In genomic region chr14:89416002-89416995, GRCh38 we compare ENCODE assay signal across 8 cellular contexts. TPM values are rescaled to one million over a fixed set of nuclear protein-coding genes. Genes with fewer than 3 reads are reported as not detected.
DNase-seq lines count a peak whose midpoint lies in the region; ATAC-seq and TF ChIP-seq lines count a peak whose summit lies in the region.

No MANE protein-coding gene starts in this region.

- POLR2A ChIA-PET in RWPE1 (lab: Yijun Ruan, JAX; ENCODE audit: low non-redundant PET), result interaction anchor here (0.6 kb wide), 1 partner anchor 112 kb away, joined by 9 read pairs; no protein-coding TSS in a partner anchor

- peaks cover 11% of the 10 kb centered on the region; the same call in 1 of the 2 replicates for H4K20me1 ChIP-seq in DND-41 (ENCODE audit: insufficient read depth, low read length)
- peaks cover 36% of the 10 kb centered on the region for H4K20me1 ChIP-seq in GM23338 (replicated peaks; ENCODE audit: insufficient read depth)

- DNase-seq in DND-41 (peak; percentile 99), GM23338 (ENCODE audit: low spot score) (peak; percentile 97), Kasumi-1 (lab: John Stamatoyannopoulos, UW) (peak; percentile 89 to 93), RWPE1 (ENCODE audit: low spot score) (peak; percentile 100), fibroblast of the aortic adventitia (ENCODE audit: low read depth) (peak; percentile 99)
- peak; percentile 98 for DNase-seq in activated effector memory CD4-positive, alpha-beta T cell treated with Interleukin-2 at 50 U/mL for 16 hours
- peak; percentile 100 for DNase-seq in natural killer cell treated with Interleukin-12 subunit alpha and Interleukin-12 subunit beta and Interleukin-15 and Interleukin-18, amount 100 ng/mL, for 72 hours (ENCODE audit: low spot score)
- DNase-seq in stimulated activated naive CD4-positive, alpha-beta T cell treated with Interleukin-2 at 50 U/mL for 16 hours (lab: John Stamatoyannopoulos, UW), result peak; percentile 95

- CTCF ChIA-PET in RWPE1 (lab: Yijun Ruan, JAX), result interaction anchor here (0.7 kb wide), 1 partner anchor 376 kb away, joined by 4 read pairs; no protein-coding TSS in a partner anchor

- peak overlapping the region; percentile 81 for H3K27ac ChIP-seq in DND-41 (ENCODE audit: low read length)
- peak overlapping the region; percentile 88 for H3K27ac ChIP-seq in GM23338 (ENCODE audit: low read depth)
- peak overlapping the region; percentile 89 for H3K27ac ChIP-seq in RWPE1

- peaks cover 19% of the 10 kb centered on the region for H3K27me3 Mint-ChIP-seq in GM23338 (ENCODE audit: insufficient read depth, low read depth, poor library complexity)
- H3K27me3 Mint-ChIP-seq in natural killer cell treated with Interleukin-12 subunit alpha and Interleukin-12 subunit beta and Interleukin-15 and Interleukin-18, amount 100 ng/mL, for 72 hours, result no peaks in the 10 kb centered on the region

- H3K9me2 ChIP-seq in GM23338 (ENCODE audit: insufficient read depth), result no peaks in the 10 kb centered on the region; the same call in 1 of the 2 replicates

- H3K27me3 ChIP-seq in DND-41 (ENCODE audit: insufficient read depth, low read length, poor library complexity), result no peaks in the 10 kb centered on the region
- H3K27me3 ChIP-seq in GM23338 (ENCODE audit: insufficient read depth), result no peaks in the 10 kb centered on the region

- H3K27ac Mint-ChIP-seq in GM23338, result peak overlapping the region; percentile 79
- peak overlapping the region; percentile 76 to 98 for H3K27ac Mint-ChIP-seq in natural killer cell treated with Interleukin-12 subunit alpha and Interleukin-12 subunit beta and Interleukin-15 and Interleukin-18, amount 100 ng/mL, for 72 hours

- H3K9ac ChIP-seq in DND-41 (ENCODE audit: low read depth, low read length), result peak overlapping the region; percentile 97

- H3K4me1 ChIP-seq in DND-41 (ENCODE audit: insufficient read depth, low read length) (peaks cover 61% of the 10 kb centered on the region), GM23338 (ENCODE audit: insufficient read depth) (peaks cover 56% of the 10 kb centered on the region)

- 0 out of 2 replicates have a peak, but pooled peaks cover 21% of the 10 kb centered on the region for H3F3A ChIP-seq in GM23338 (replicated peaks; ENCODE audit: low read depth)

- peaks cover 9% of the 10 kb centered on the region for H3K9me3 Mint-ChIP-seq in GM23338
- H3K9me3 Mint-ChIP-seq in natural killer cell treated with Interleukin-12 subunit alpha and Interleukin-12 subunit beta and Interleukin-15 and Interleukin-18, amount 100 ng/mL, for 72 hours, result no peaks in the 10 kb centered on the region

- H3K36me3 Mint-ChIP-seq in GM23338 (ENCODE audit: low read depth), result peaks cover 67% of the 10 kb centered on the region
- H3K36me3 Mint-ChIP-seq in natural killer cell treated with Interleukin-12 subunit alpha and Interleukin-12 subunit beta and Interleukin-15 and Interleukin-18, amount 100 ng/mL, for 72 hours, result peaks cover 6% of the 10 kb centered on the region

- H3K4me2 ChIP-seq in DND-41 (ENCODE audit: insufficient read depth, low read length), result peak overlapping the region; percentile 81
- peak overlapping the region; percentile 93 for H3K4me2 ChIP-seq in GM23338

- H3K79me2 ChIP-seq in DND-41 (ENCODE audit: insufficient read depth, low read length) (peaks cover 74% of the 10 kb centered on the region), GM23338 (replicated peaks; ENCODE audit: insufficient read depth) (peaks cover 90% of the 10 kb centered on the region)

- peak overlapping the region; percentile 86 for H3K4me3 Mint-ChIP-seq in GM23338
- peak overlapping the region; percentile 98 for H3K4me3 Mint-ChIP-seq in natural killer cell treated with Interleukin-12 subunit alpha and Interleukin-12 subunit beta and Interleukin-15 and Interleukin-18, amount 100 ng/mL, for 72 hours

- peaks cover 35% of the 10 kb centered on the region for H3K36me3 ChIP-seq in DND-41 (ENCODE audit: insufficient read depth, low read length)
- peaks cover 14% of the 10 kb centered on the region for H3K36me3 ChIP-seq in GM23338 (ENCODE audit: insufficient read depth)

- TF ChIP-seq CTCF in DND-41 (IDR thresholded peaks at IDR 0.05; ENCODE audit: borderline replicate concordance, extremely low read depth, low read length, poor library complexity, severe bottlenecking), result no peak
- no peak for TF ChIP-seq CTCF in GM23338 (conservative IDR thresholded peaks at IDR 0.05; ENCODE audit: low read depth in 2 of 2)
- no peak for TF ChIP-seq CTCF in RWPE1 (conservative IDR thresholded peaks at IDR 0.05; ENCODE audit: low read depth)
- no peak for TF ChIP-seq CTCF in fibroblast of the aortic adventitia (IDR thresholded peaks at IDR 0.05; ENCODE audit: insufficient read depth, low read length)

- H3K4me1 Mint-ChIP-seq in GM23338, result peaks cover 54% of the 10 kb centered on the region
- peaks cover 55 to 58% of the 10 kb centered on the region in 2 donors for H3K4me1 Mint-ChIP-seq in natural killer cell treated with Interleukin-12 subunit alpha and Interleukin-12 subunit beta and Interleukin-15 and Interleukin-18, amount 100 ng/mL, for 72 hours (ENCODE audit: low read depth in 2 of 2)

- no peaks in the 10 kb centered on the region for H3K9me3 ChIP-seq in DND-41 (ENCODE audit: insufficient read depth, low read length, severe bottlenecking)

- ATAC-seq in DND-41 (ENCODE audit: insufficient read depth, low read depth) (peak; percentile 85), GM23338 (peak; percentile 77)
- peak; percentile 85 to 87 for ATAC-seq in natural killer cell treated with Interleukin-12 subunit alpha and Interleukin-12 subunit beta and Interleukin-15 and Interleukin-18, amount 100 ng/mL, for 72 hours

- H3K4me3 ChIP-seq in DND-41 (ENCODE audit: low read depth in 1 of 2, low read length in 2 of 2) (peak overlapping the region; percentile 72 to 91), GM23338 (peak overlapping the region; percentile 98), fibroblast of the aortic adventitia (ENCODE audit: low read depth, low read length) (peak overlapping the region; percentile 76)

- H2AFZ ChIP-seq in DND-41 (ENCODE audit: low read depth, low read length) (peak overlapping the region; percentile 63), GM23338 (no peak overlapping the region)

TF ChIP-seq in GM23338, 12 proteins besides CTCF, POLR2A, EP300 and RAD21:
- TF ChIP-seq POLR2AphosphoS5 (IDR thresholded peaks at IDR 0.05; ENCODE audit: low read depth) (peak; percentile 58), CREB1 (CRISPR knock-in tag; IDR thresholded peaks at IDR 0.05; ENCODE audit: low read depth) (peak; percentile 16; the same call in 1 of the 2 replicates), JUNB (IDR thresholded peaks at IDR 0.05; ENCODE audit: unreplicated experiment) (no peak)

RNA-seq across cellular contexts. Expression of gene FOXN3, which starts 0.7 kb away (rescaled TPM):
- 149 and 167 TPM in 2 replicates for total RNA-seq in GM23338 (2014; rRNA removed; shearing (Covaris generic))
- polyA plus RNA-seq in GM23338 (2016; fragmentation: Nextera tagmentation; extraction: Ambion mirVana), result 88.3 and 98.9 TPM in 2 replicates
- total RNA-seq in fibroblast of the aortic adventitia (ENCODE audit: low replicate concordance), result 35.3 and 39.4 TPM in 2 replicates
- total RNA-seq in natural killer cell treated with Interleukin-12 subunit alpha and Interleukin-12 subunit beta and Interleukin-15 and Interleukin-18, amount 100 ng/mL, for 72 hours, result 100 to 1,000 TPM; 127 to 133 TPM

Comparison
In these comparisons a context has a peak if more than half of its experiments do, and no peak if none do; other contexts are left out.
1. Peak in every context shown above with its lines: DNase-seq, ATAC-seq, H3K4me3 ChIP-seq and H3K27ac ChIP-seq.